8 cellular contexts compared by ENCODE assay signal in genomic region chr3:104628185-104628789, GRCh38.
DNase-seq lines count a peak whose midpoint lies in the region; ATAC-seq and TF ChIP-seq lines count a peak whose summit lies in the region.

No MANE protein-coding gene starts in this region.

- TF ChIP-seq POLR2A in heart left ventricle (IDR thresholded peaks at IDR 0.05): no peak

- peak; percentile 18 to 53 (median 42) for TF ChIP-seq CTCF in heart left ventricle (IDR thresholded peaks at IDR 0.05)
- peak in 1 of 2 donors; percentile 56 for TF ChIP-seq CTCF in right atrium auricular region (IDR thresholded peaks at IDR 0.05)
- TF ChIP-seq CTCF in dorsolateral prefrontal cortex (IDR thresholded peaks at IDR 0.05 in 54 of 56, conservative IDR thresholded peaks at IDR 0.05 in 2 of 56; ENCODE audit: low read depth in 1 of 56, partially characterized antibody in 56 of 56): peak; percentile 24 to 63 (median 51)
- TF ChIP-seq CTCF in omental fat pad (IDR thresholded peaks at IDR 0.05): no peak

- DNase-seq in heart left ventricle (no peak), right atrium auricular region (ENCODE audit: low spot score) (no peak), NCI-H69 (lab: John Stamatoyannopoulos, UW) (peak; percentile 70), dorsolateral prefrontal cortex (no peak), omental fat pad (ENCODE audit: low spot score) (no peak), 8988T (no peak)

- ATAC-seq in heart left ventricle (no peak), HG03039 (IDR thresholded peaks at IDR 0.05; ENCODE audit: unreplicated experiment) (peak; percentile 64), omental fat pad (ENCODE audit: low FRiP score) (peak; percentile 62), HG03457 (IDR thresholded peaks at IDR 0.05; ENCODE audit: unreplicated experiment) (no peak)

- intact Hi-C loops in heart left ventricle (cut with DNase I) (loop anchor here in 3 of 10 donors (5.0 to 10.0 kb wide), 2 partner anchors 737 to 739 kb away; partner anchors contain the start of gene ALCAM (in 3 of the 3)), dorsolateral prefrontal cortex (cut with DNase I) (no loop called here)

- no peaks in the 10 kb centered on the region for H3K4me1 ChIP-seq in heart left ventricle
- no peaks in the 10 kb centered on the region for H3K4me1 ChIP-seq in right atrium auricular region

- H3K27me3 ChIP-seq in heart left ventricle: no peaks in the 10 kb centered on the region
- no peaks in the 10 kb centered on the region for H3K27me3 ChIP-seq in right atrium auricular region
- no peaks in the 10 kb centered on the region for H3K27me3 ChIP-seq in dorsolateral prefrontal cortex

- H3K9me3 ChIP-seq in heart left ventricle (no peaks in the 10 kb centered on the region), right atrium auricular region (no peaks in the 10 kb centered on the region)

- H3K4me3 ChIP-seq in heart left ventricle (no peak overlapping the region), right atrium auricular region (no peak overlapping the region), dorsolateral prefrontal cortex (no peak overlapping the region)

- H3K27ac ChIP-seq in heart left ventricle (no peak overlapping the region), right atrium auricular region (no peak overlapping the region), dorsolateral prefrontal cortex (no peak overlapping the region)

- WGBS in heart left ventricle, 4 donors: 57 to 64% (median 63%) methylated on average over 6 of the region's 6 CpGs

- no peaks in the 10 kb centered on the region for H3K36me3 ChIP-seq in heart left ventricle
- no peaks in the 10 kb centered on the region for H3K36me3 ChIP-seq in right atrium auricular region

Comparison
In these comparisons a context has a peak if more than half of its experiments do, and no peak if none do; other contexts are left out.
1. ATAC-seq: peak in HG03039 (single experiment) and omental fat pad (single experiment); none in heart left ventricle (0 of 4) and HG03457 (single experiment).
2. CTCF ChIP-seq: peak in heart left ventricle (12 of 12) and dorsolateral prefrontal cortex (56 of 56); none in omental fat pad (0 of 3).